In genomic region chr9:113913426-113914195, GRCh38 we compare ENCODE assay signal across 17 cellular contexts. TPM values are rescaled to one million over a fixed set of nuclear protein-coding genes. Genes with fewer than 3 reads are reported as not detected.
DNase-seq lines count a peak whose midpoint lies in the region; ATAC-seq and TF ChIP-seq lines count a peak whose summit lies in the region.
"Had no signal": no experiment of that assay in that cellular context is flagged by ENCODE, and none has a peak within 500 bp of the region (broad histone marks: within the 10 kb centered on the region; RNA-seq: fewer than 3 reads in every experiment).

No MANE protein-coding gene starts in this region.

- peak overlapping the region; percentile 53 for H3K27ac Mint-ChIP-seq in progenitor cell of endocrine pancreas
- H3K27ac Mint-ChIP-seq: activated T-helper 2 cell treated with anti-CD3 and anti-CD28 coated beads, Interferon-gamma antibody, Interleukin-2, Interleukin-4, amounts not matched to agents 10 μg/mL and 5 μg/mL and 100 μg/mL, durations not matched to agents 14 hours and 24 hours and 36 hours; dendritic cell treated with granulocyte-macrophage colony-stimulating factor and Interleukin-4, amounts not matched to agents 40 ng/mL and 50 ng/mL, for 4 days had no signal

- ATAC-seq in GM21381 (IDR thresholded peaks at IDR 0.05; ENCODE audit: unreplicated experiment), result no peak
- ATAC-seq: left colon, SK-N-SH treated with all-trans-retinoic acid at 6 μM for 48 hours had no signal

- no peaks in the 10 kb centered on the region for H3K27me3 Mint-ChIP-seq in progenitor cell of endocrine pancreas
- H3K27me3 Mint-ChIP-seq: dendritic cell treated with granulocyte-macrophage colony-stimulating factor and Interleukin-4, amounts not matched to agents 40 ng/mL and 50 ng/mL, for 4 days; naive B cell had no signal

- DNase-seq in AG20443 (ENCODE audit: low spot score), result peak; percentile 40
- DNase-seq in LHCN-M2 (ENCODE audit: low read depth), result peak; percentile 69
- DNase-seq in fibroblast of mammary gland (ENCODE audit: low read depth), result peak; percentile 20
- no peak for DNase-seq in progenitor cell of endocrine pancreas (ENCODE audit: low spot score, unreplicated experiment)
- no peak for DNase-seq in NCI-H510A treated with DMSO at 0.1 percent for 48 hours (lab: John Stamatoyannopoulos, UW)
- DNase-seq in NCI-H2196 (lab: John Stamatoyannopoulos, UW; ENCODE audit: unreplicated experiment), result no peak
- no peak for DNase-seq in RKO (ENCODE audit: low spot score)
- DNase-seq: amniotic stem cell; DMS53; left colon; naive B cell; NCI-H1694; stimulated activated CD4-positive, alpha-beta T cell treated with anti-CD3 and anti-CD28 coated beads, Interleukin-1b, Interleukin-23, amount 100 ng/mL, for 48 hours had no signal

- H3K4me3 Mint-ChIP-seq in progenitor cell of endocrine pancreas (ENCODE audit: low read depth), result no peak overlapping the region
- H3K4me3 Mint-ChIP-seq: dendritic cell treated with granulocyte-macrophage colony-stimulating factor and Interleukin-4, amounts not matched to agents 40 ng/mL and 50 ng/mL, for 4 days; naive B cell had no signal

- H3K9me3 Mint-ChIP-seq in progenitor cell of endocrine pancreas (ENCODE audit: low read depth), result no peaks in the 10 kb centered on the region
- H3K9me3 Mint-ChIP-seq: activated T-helper 2 cell treated with anti-CD3 and anti-CD28 coated beads, Interferon-gamma antibody, Interleukin-2, Interleukin-4, amounts not matched to agents 10 μg/mL and 5 μg/mL and 100 μg/mL, durations not matched to agents 14 hours and 24 hours and 36 hours; dendritic cell treated with granulocyte-macrophage colony-stimulating factor and Interleukin-4, amounts not matched to agents 40 ng/mL and 50 ng/mL, for 4 days; naive B cell had no signal

- H3K4me3 ChIP-seq in fibroblast of mammary gland (ENCODE audit: control insufficient read depth, low read depth, low read length), result no peak overlapping the region

- H3K36me3 Mint-ChIP-seq in progenitor cell of endocrine pancreas (ENCODE audit: insufficient read depth), result peaks cover 6% of the 10 kb centered on the region
- H3K36me3 Mint-ChIP-seq: naive B cell had no signal

- TF ChIP-seq CTCF in fibroblast of mammary gland (conservative IDR thresholded peaks at IDR 0.05; ENCODE audit: control insufficient read depth, insufficient read depth, low read depth, low read length) (no peak), progenitor cell of endocrine pancreas (IDR thresholded peaks at IDR 0.05; ENCODE audit: unreplicated experiment) (no peak)

- peaks cover 31% of the 10 kb centered on the region for H3K4me1 Mint-ChIP-seq in progenitor cell of endocrine pancreas (ENCODE audit: low read depth)

RNA-seq across cellular contexts. Expression of gene ZNF618, which starts 37.5 kb away (rescaled TPM):
- total RNA-seq in LHCN-M2 (2014; rRNA removed) (3.7 and 5.1 TPM in 2 replicates), progenitor cell of endocrine pancreas (75.3 and 85.8 TPM in 2 replicates)
- 6.1 TPM for polyA plus RNA-seq in LHCN-M2 (2012)

Comparison
In these comparisons a context has a peak if more than half of its experiments do, and no peak if none do; other contexts are left out.
1. DNase-seq: peak in AG20443 (single experiment), LHCN-M2 (single experiment) and fibroblast of mammary gland (single experiment); none in progenitor cell of endocrine pancreas (single experiment), NCI-H510A treated with DMSO at 0.1 percent for 48 hours (single experiment), NCI-H2196 (single experiment) and RKO (single experiment).
2. RNA of gene ZNF618, which starts 37.5 kb away (total RNA-seq): 75.3 to 85.8 TPM in progenitor cell of endocrine pancreas; 3.7 to 5.1 TPM in LHCN-M2; every median in the first group is over 10 times any median in the second.